Comparison of ENCODE assay signal across 32 cellular contexts in the genomic region with DNA sequence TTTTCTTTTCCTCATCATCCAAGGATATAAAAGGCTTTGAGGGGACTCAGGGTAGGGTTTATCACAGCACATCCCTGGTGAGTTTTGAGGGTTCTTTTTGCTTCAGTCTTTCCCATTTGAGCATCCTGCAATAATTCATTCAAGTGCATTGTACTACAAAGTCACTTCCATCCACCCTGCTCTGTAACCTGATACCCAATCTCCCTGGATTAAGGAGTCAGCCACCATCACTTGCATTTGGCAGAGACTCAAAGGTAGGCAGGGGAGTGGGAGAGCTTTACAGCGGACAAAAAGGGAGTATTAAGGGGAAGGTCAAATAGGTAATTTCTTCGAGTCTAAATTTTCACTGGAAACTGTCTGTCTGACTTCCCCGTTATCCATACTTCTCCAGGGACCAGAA.
"Had no signal": no experiment of that assay in that cellular context is flagged by ENCODE, and none has a peak within 500 bp of the region (broad histone marks: within the 10 kb centered on the region; RNA-seq: fewer than 3 reads in every experiment).

No MANE protein-coding gene starts in this region.

- H3K36me3 ChIP-seq: ascending aorta, gastrocnemius medialis, pancreas, prostate gland, sigmoid colon, stomach, thyroid gland, upper lobe of left lung, WERI-Rb-1 had no signal

- H3K27ac Mint-ChIP-seq: activated CD4-positive, alpha-beta memory T cell treated with anti-CD3 and anti-CD28 coated beads, Interleukin-2, amount 10 ng/mL, durations not matched to agents 7 days and 5 days; activated CD4-positive, alpha-beta T cell treated with anti-CD3 and anti-CD28 coated beads, Interleukin-2, amount 10 ng/mL, durations not matched to agents 7 days and 5 days; activated naive CD8-positive, alpha-beta T cell treated with anti-CD3 and anti-CD28 coated beads, Interleukin-2, amount 10 ng/mL, durations not matched to agents 7 days and 5 days; activated T-cell treated with anti-CD3 and anti-CD28 coated beads, Interleukin-2, amount 50 U/mL, for 24 hours; brain; effector memory CD8-positive, alpha-beta T cell; mesothelial cell of epicardium; naive B cell; stimulated activated memory B cell treated with anti-CD40 and anti-IgM and Interleukin-4, amounts not matched to agents 10 μg/mL and 1 μg/mL and 100 μg/mL, for 72 hours had no signal

- DNase-seq: activated CD4-positive, alpha-beta memory T cell treated with anti-CD3 and anti-CD28 coated beads, Interleukin-2, amount 10 ng/mL, durations not matched to agents 7 days and 5 days; activated CD4-positive, alpha-beta T cell treated with anti-CD3 and anti-CD28 coated beads, Interleukin-2, amount 10 ng/mL, durations not matched to agents 7 days and 5 days; activated CD4-positive, CD25-positive, alpha-beta regulatory T cell treated with anti-CD3 and anti-CD28 coated beads, Interleukin-2, amount 50 U/mL, for 72 hours; activated CD8-positive, alpha-beta memory T cell treated with anti-CD3 and anti-CD28 coated beads, Interleukin-2, amount 50 U/mL, for 48 hours; activated gamma-delta T cell; activated naive CD4-positive, alpha-beta T cell treated with anti-CD3 and anti-CD28 coated beads, Interleukin-2, amount 10 ng/mL, durations not matched to agents 7 days and 5 days; activated naive CD8-positive, alpha-beta T cell treated with anti-CD3 and anti-CD28 coated beads, Interleukin-2, amount 10 ng/mL, durations not matched to agents 7 days and 5 days; activated T-cell treated with anti-CD3 and anti-CD28 coated beads, Interleukin-2, amount 50 U/mL, for 24 hours; cortex of kidney; effector memory CD8-positive, alpha-beta T cell; erythroblast; gastrocnemius medialis; glutamatergic neuron; islet precursor cell; naive B cell; nucleus accumbens; pancreas; sigmoid colon; small intestine; stimulated activated CD4-positive, alpha-beta T cell treated with anti-CD3 and anti-CD28 coated beads, Interleukin-4, amount 100 ng/mL, for 4 hours; stimulated activated CD8-positive, alpha-beta memory T cell treated with anti-CD3 and anti-CD28 coated beads, Interleukin-4, amount 100 ng/mL, for 48 hours; stomach; T-helper 9 cell; thyroid gland; upper lobe of left lung; WERI-Rb-1 had no signal

- ATAC-seq: effector memory CD8-positive, alpha-beta T cell; gastrocnemius medialis; pancreas; stimulated activated memory B cell treated with anti-CD40 and anti-IgM and Interleukin-4, amounts not matched to agents 10 μg/mL and 1 μg/mL and 100 μg/mL, for 72 hours had no signal

- H3K27me3 ChIP-seq: ascending aorta, gastrocnemius medialis, pancreas, sigmoid colon, stomach, thyroid gland, upper lobe of left lung had no signal

- H3K4me3 ChIP-seq: ascending aorta, gastrocnemius medialis, pancreas, prostate gland, sigmoid colon, stomach, thyroid gland, upper lobe of left lung had no signal

- H3K36me3 Mint-ChIP-seq: activated naive CD4-positive, alpha-beta T cell treated with anti-CD3 and anti-CD28 coated beads, Interleukin-2, amount 10 ng/mL, durations not matched to agents 7 days and 5 days; activated naive CD8-positive, alpha-beta T cell treated with anti-CD3 and anti-CD28 coated beads, Interleukin-2, amount 10 ng/mL, durations not matched to agents 7 days and 5 days; brain; mesothelial cell of epicardium; stimulated activated memory B cell treated with anti-CD40 and anti-IgM and Interleukin-4, amounts not matched to agents 10 μg/mL and 1 μg/mL and 100 μg/mL, for 72 hours had no signal

- H3K27ac ChIP-seq: ascending aorta, gastrocnemius medialis, pancreas, prostate gland, sigmoid colon, stomach, thyroid gland, upper lobe of left lung, WERI-Rb-1 had no signal

- H3K4me3 Mint-ChIP-seq: activated CD4-positive, alpha-beta memory T cell treated with anti-CD3 and anti-CD28 coated beads, Interleukin-2, amount 10 ng/mL, durations not matched to agents 7 days and 5 days; activated CD4-positive, alpha-beta T cell treated with anti-CD3 and anti-CD28 coated beads, Interleukin-2, amount 10 ng/mL, durations not matched to agents 7 days and 5 days; activated naive CD4-positive, alpha-beta T cell treated with anti-CD3 and anti-CD28 coated beads, Interleukin-2, amount 10 ng/mL, durations not matched to agents 7 days and 5 days; activated naive CD8-positive, alpha-beta T cell treated with anti-CD3 and anti-CD28 coated beads, Interleukin-2, amount 10 ng/mL, durations not matched to agents 7 days and 5 days; activated T-cell treated with anti-CD3 and anti-CD28 coated beads, Interleukin-2, amount 50 U/mL, for 24 hours; effector memory CD8-positive, alpha-beta T cell; mesothelial cell of epicardium; naive B cell; neural crest cell; stimulated activated memory B cell treated with anti-CD40 and anti-IgM and Interleukin-4, amounts not matched to agents 10 μg/mL and 1 μg/mL and 100 μg/mL, for 72 hours had no signal

- H3K4me1 Mint-ChIP-seq: activated CD4-positive, alpha-beta memory T cell treated with anti-CD3 and anti-CD28 coated beads, Interleukin-2, amount 10 ng/mL, durations not matched to agents 7 days and 5 days; activated CD4-positive, alpha-beta T cell treated with anti-CD3 and anti-CD28 coated beads, Interleukin-2, amount 10 ng/mL, durations not matched to agents 7 days and 5 days; activated naive CD4-positive, alpha-beta T cell treated with anti-CD3 and anti-CD28 coated beads, Interleukin-2, amount 10 ng/mL, durations not matched to agents 7 days and 5 days; activated naive CD8-positive, alpha-beta T cell treated with anti-CD3 and anti-CD28 coated beads, Interleukin-2, amount 10 ng/mL, durations not matched to agents 7 days and 5 days; naive B cell; stimulated activated memory B cell treated with anti-CD40 and anti-IgM and Interleukin-4, amounts not matched to agents 10 μg/mL and 1 μg/mL and 100 μg/mL, for 72 hours had no signal

- H3K27me3 Mint-ChIP-seq: activated naive CD4-positive, alpha-beta T cell treated with anti-CD3 and anti-CD28 coated beads, Interleukin-2, amount 10 ng/mL, durations not matched to agents 7 days and 5 days; activated naive CD8-positive, alpha-beta T cell treated with anti-CD3 and anti-CD28 coated beads, Interleukin-2, amount 10 ng/mL, durations not matched to agents 7 days and 5 days; naive B cell; stimulated activated memory B cell treated with anti-CD40 and anti-IgM and Interleukin-4, amounts not matched to agents 10 μg/mL and 1 μg/mL and 100 μg/mL, for 72 hours had no signal

- H3K9me3 ChIP-seq: ascending aorta, gastrocnemius medialis, pancreas, prostate gland, sigmoid colon, thyroid gland, upper lobe of left lung had no signal

- H3K9me3 Mint-ChIP-seq: activated CD4-positive, alpha-beta memory T cell treated with anti-CD3 and anti-CD28 coated beads, Interleukin-2, amount 10 ng/mL, durations not matched to agents 7 days and 5 days; activated CD4-positive, alpha-beta T cell treated with anti-CD3 and anti-CD28 coated beads, Interleukin-2, amount 10 ng/mL, durations not matched to agents 7 days and 5 days; activated T-cell treated with anti-CD3 and anti-CD28 coated beads, Interleukin-2, amount 50 U/mL, for 24 hours; mesothelial cell of epicardium had no signal

- H3K4me1 ChIP-seq: ascending aorta, gastrocnemius medialis, pancreas, prostate gland, sigmoid colon, stomach, thyroid gland, upper lobe of left lung had no signal
